9 cellular contexts compared by ENCODE assay signal in the genomic region with DNA sequence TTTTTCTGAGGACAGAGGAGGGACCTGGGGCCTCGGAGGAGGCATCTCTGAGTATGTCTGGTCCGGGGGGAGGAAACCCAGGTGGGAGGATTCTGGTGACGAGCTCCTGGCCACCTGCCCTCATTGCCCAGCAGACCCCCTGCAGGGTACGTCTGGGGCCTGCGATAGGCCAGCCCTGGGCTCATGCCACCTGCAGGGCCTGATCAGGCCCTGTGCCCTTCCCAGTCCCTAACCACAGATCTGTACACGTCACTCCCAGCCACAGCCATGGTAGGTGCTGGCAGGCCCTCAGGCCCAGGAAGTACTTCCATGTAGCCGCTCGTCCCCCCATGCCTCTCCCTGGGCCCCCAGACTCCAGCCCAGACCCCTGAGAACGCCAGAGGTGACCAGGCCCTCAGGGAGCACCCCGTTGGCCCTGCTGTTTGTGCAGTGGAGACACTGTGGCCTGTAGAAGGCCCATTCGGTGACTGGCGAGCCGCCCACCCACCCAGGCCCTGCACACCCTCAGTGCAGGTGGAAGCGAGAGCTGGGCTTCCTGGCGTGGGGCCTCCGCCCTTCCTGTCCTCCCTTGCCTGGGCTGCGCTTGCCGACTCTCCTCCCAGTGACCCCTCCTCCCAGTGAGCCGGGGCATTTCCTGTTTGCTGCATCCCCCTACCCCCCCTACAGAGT. TPM values are rescaled to one million over a fixed set of nuclear protein-coding genes. Genes with fewer than 3 reads are reported as not detected.
DNase-seq lines count a peak whose midpoint lies in the region; ATAC-seq and TF ChIP-seq lines count a peak whose summit lies in the region.
"Had no signal": no experiment of that assay in that cellular context is flagged by ENCODE, and none has a peak within 500 bp of the region (broad histone marks: within the 10 kb centered on the region; RNA-seq: fewer than 3 reads in every experiment).

No MANE protein-coding gene starts in this region.

- H3K27ac ChIP-seq in esophagus squamous epithelium, result peak overlapping the region; percentile 0 to 71 (median 39)

- H3K36me3 ChIP-seq in esophagus squamous epithelium, result peaks cover 0 to 14% (median 0%) of the 10 kb centered on the region in 3 donors

- intact Hi-C loops in esophagus squamous epithelium (cut with DNase I), result no loop called here

- H3K9me3 ChIP-seq in esophagus squamous epithelium, result no peaks in the 10 kb centered on the region

- peak overlapping the region in 1 of 4 donors; percentile 31 for H3K4me3 ChIP-seq in esophagus squamous epithelium

- TF ChIP-seq POLR2A in esophagus squamous epithelium (IDR thresholded peaks at IDR 0.05), result no peak

- WGBS in esophagus squamous epithelium, 2 donors, result 68 to 69% methylated on average over 6 to 8 of the region's 19 CpGs

- TF ChIP-seq CTCF in esophagus squamous epithelium (IDR thresholded peaks at IDR 0.05), result no peak

- H3K27me3 ChIP-seq in esophagus squamous epithelium, result no peaks in the 10 kb centered on the region

- DNase-seq in M059J (ENCODE audit: low read depth) (peak; percentile 48), esophagus squamous epithelium (lab: John Stamatoyannopoulos, UW) (no peak), iPS-NIHi7 (ENCODE audit: extremely low spot score) (no peak), LoVo (ENCODE audit: low spot score) (no peak)
- DNase-seq in activated CD4-positive, alpha-beta T cell treated with anti-CD3 and anti-CD28 coated beads for 48 hours, result peak; percentile 47
- peak; percentile 62 for DNase-seq in stimulated activated naive CD8-positive, alpha-beta T cell treated with anti-CD3 and anti-CD28 coated beads, Interleukin-15, Interleukin-2, amounts not matched to agents 100 U/mL and 50 U/mL, for 24 hours
- DNase-seq: glutamatergic neuron had no signal

- peak; percentile 79 for ATAC-seq in stimulated activated naive CD8-positive, alpha-beta T cell treated with anti-CD3 and anti-CD28 coated beads, Interleukin-15, Interleukin-2, amounts not matched to agents 100 U/mL and 50 U/mL, for 24 hours
- ATAC-seq in HG03280 (IDR thresholded peaks at IDR 0.05; ENCODE audit: unreplicated experiment), result no peak
- no peak for ATAC-seq in GM21576 (IDR thresholded peaks at IDR 0.05; ENCODE audit: unreplicated experiment)

- peaks cover 49 to 100% (median 94%) of the 10 kb centered on the region in 3 donors for H3K4me1 ChIP-seq in esophagus squamous epithelium

RNA-seq across cellular contexts. Expression of a gene that starts 5.7 kb away (rescaled TPM):
- 24.8 and 25.6 TPM in 2 replicates for total RNA-seq in M059J (2014; rRNA removed; shearing (Covaris generic))
- total RNA-seq in esophagus squamous epithelium, result 10 to 100 TPM; 36.7 to 43.6 (median 37.8) TPM

RNA-seq across cellular contexts. Expression of a gene that starts 28.9 kb away (rescaled TPM):
- 0.05 and 0.84 TPM in 2 replicates for total RNA-seq in M059J (2014; rRNA removed; shearing (Covaris generic))
- 10 to 100 TPM in 2 of 4 donors, 1 to 10 TPM in 2; 3.4 to 11.4 (median 8.4) TPM for total RNA-seq in esophagus squamous epithelium

RNA-seq across cellular contexts. Expression of a gene that starts 57.8 kb away (rescaled TPM):
- 292 and 348 TPM in 2 replicates for total RNA-seq in M059J (2014; rRNA removed; shearing (Covaris generic))
- 100 to 1,000 TPM; 149 to 282 (median 201) TPM for total RNA-seq in esophagus squamous epithelium

Comparison
In these comparisons a context has a peak if more than half of its experiments do, and no peak if none do; other contexts are left out.
1. DNase-seq: peak in M059J (single experiment), activated CD4-positive, alpha-beta T cell treated with anti-CD3 and anti-CD28 coated beads for 48 hours (single experiment) and stimulated activated naive CD8-positive, alpha-beta T cell treated with anti-CD3 and anti-CD28 coated beads, Interleukin-15, Interleukin-2, amounts not matched to agents 100 U/mL and 50 U/mL, for 24 hours (single experiment); none in esophagus squamous epithelium (single experiment), iPS-NIHi7 (single experiment) and LoVo (single experiment).